ENCODE assay signal across 29 cellular contexts in the genomic region with DNA sequence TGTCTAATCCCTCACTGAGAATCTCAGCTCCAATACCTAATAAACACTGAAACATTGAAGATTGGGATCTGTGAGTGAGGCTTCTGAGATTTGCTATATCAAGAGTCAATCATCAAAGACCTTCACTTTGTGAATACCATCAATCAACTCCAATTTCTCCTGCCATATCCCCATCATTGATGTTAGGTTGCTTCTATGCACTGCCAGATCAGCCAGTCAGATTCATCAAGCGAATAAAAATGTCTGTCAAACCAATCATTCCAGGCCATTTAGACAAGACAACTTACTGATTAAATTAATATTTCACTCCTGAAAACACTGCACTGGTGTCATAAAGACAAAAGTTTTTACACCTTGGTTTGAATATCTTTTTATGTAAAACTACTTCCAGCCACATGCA.
A peak's percentile ranks its signal among the peaks of the same experiment; 100 is the strongest.
DNase-seq lines count a peak whose midpoint lies in the region; ATAC-seq and TF ChIP-seq lines count a peak whose summit lies in the region.
"Had no signal": no experiment of that assay in that cellular context is flagged by ENCODE, and none has a peak within 500 bp of the region (broad histone marks: within the 10 kb centered on the region; RNA-seq: fewer than 3 reads in every experiment).

No MANE protein-coding gene starts in this region.

- no peaks in the 10 kb centered on the region for H4K20me1 ChIP-seq in neural cell (ENCODE audit: insufficient read depth)
- no peaks in the 10 kb centered on the region for H4K20me1 ChIP-seq in osteoblast (ENCODE audit: insufficient read depth, low read length)
- H4K20me1 ChIP-seq in PC-3 (ENCODE audit: low read length): no peaks in the 10 kb centered on the region
- H4K20me1 ChIP-seq: BLaER1; BLaER1 treated with 17β-estradiol and CSF1 and Interleukin-3, amounts not matched to agents 10 nM and 100 nM had no signal

- no peak for TF ChIP-seq RAD21 in neural cell (conservative IDR thresholded peaks at IDR 0.05)

- no peaks in the 10 kb centered on the region for H3K79me2 ChIP-seq in neural cell (replicated peaks; ENCODE audit: insufficient read depth, low read length)
- no peaks in the 10 kb centered on the region for H3K79me2 ChIP-seq in osteoblast (ENCODE audit: insufficient read depth, low read length)
- H3K79me2 ChIP-seq in PC-3 (ENCODE audit: low read length): no peaks in the 10 kb centered on the region

- POLR2A ChIA-PET in PC-3 (lab: Charles Lee; ENCODE audit: unreplicated experiment): no interaction called here

- ATAC-seq in PC-3: no peak
- ATAC-seq: A549; CD8-positive, alpha-beta T cell had no signal

- H3K27ac ChIP-seq in neural cell (ENCODE audit: low read length): no peak overlapping the region
- H3K27ac ChIP-seq in osteoblast (ENCODE audit: low read depth, low read length): no peak overlapping the region
- H3K27ac ChIP-seq in PC-3 (ENCODE audit: low read length): no peak overlapping the region
- H3K27ac ChIP-seq: 22Rv1; A549; BLaER1; BLaER1 treated with 17β-estradiol and CSF1 and Interleukin-3, amounts not matched to agents 10 nM and 100 nM; C4-2B had no signal

- H3K9me2 ChIP-seq in neural cell (ENCODE audit: insufficient read depth, low read length) (no peaks in the 10 kb centered on the region), PC-3 (replicated peaks; ENCODE audit: low read length) (no peaks in the 10 kb centered on the region)

- H3K9me3 ChIP-seq in neural cell (ENCODE audit: low read length) (no peaks in the 10 kb centered on the region), osteoblast (ENCODE audit: low read depth, low read length) (no peaks in the 10 kb centered on the region), PC-3 (ENCODE audit: low read length) (no peaks in the 10 kb centered on the region)
- H3K9me3 ChIP-seq: BE2C; BLaER1; BLaER1 treated with 17β-estradiol and CSF1 and Interleukin-3, amounts not matched to agents 10 nM and 100 nM; Caco-2 had no signal

- no peaks in the 10 kb centered on the region for H3F3A ChIP-seq in neural cell (ENCODE audit: insufficient read depth, low read length, poor library complexity, severe bottlenecking)
- H3F3A ChIP-seq in PC-3 (ENCODE audit: low read length, unreplicated experiment): no peaks in the 10 kb centered on the region

- H3K4me3 ChIP-seq in neural cell (ENCODE audit: low read length) (no peak overlapping the region), osteoblast (ENCODE audit: insufficient read depth, low read length) (no peak overlapping the region), PC-3 (ENCODE audit: low read length) (no peak overlapping the region)
- H3K4me3 ChIP-seq: A549; BLaER1; BLaER1 treated with 17β-estradiol and CSF1 and Interleukin-3, amounts not matched to agents 10 nM and 100 nM had no signal

- H3K27me3 ChIP-seq in neural cell (ENCODE audit: insufficient read depth, low read depth, low read length): no peaks in the 10 kb centered on the region
- no peaks in the 10 kb centered on the region for H3K27me3 ChIP-seq in osteoblast (ENCODE audit: insufficient read depth, low read length)
- no peaks in the 10 kb centered on the region for H3K27me3 ChIP-seq in PC-3 (ENCODE audit: low read length)
- H3K27me3 ChIP-seq: BE2C; BLaER1; BLaER1 treated with 17β-estradiol and CSF1 and Interleukin-3, amounts not matched to agents 10 nM and 100 nM had no signal

- TF ChIP-seq CTCF in neural cell (IDR thresholded peaks at IDR 0.05; ENCODE audit: poor library complexity, severe bottlenecking): no peak
- no peak for TF ChIP-seq CTCF in osteoblast (IDR thresholded peaks at IDR 0.05; ENCODE audit: extremely low read depth, low read depth, low read length)
- no peak for TF ChIP-seq CTCF in PC-3 (conservative IDR thresholded peaks at IDR 0.05; ENCODE audit: low read depth, low read length)

- CTCF ChIA-PET in PC-3 (lab: Charles Lee): no interaction called here

- DNase-seq in osteoblast (ENCODE audit: insufficient read length, low spot score, missing footprints): peak; percentile 10
- no peak for DNase-seq in PC-3
- DNase-seq in GOT3 (lab: John Stamatoyannopoulos, UW): no peak
- DNase-seq: 8988T; ACHN; AML-193; BE2C; C1 segment of cervical spinal cord; Caco-2; Calu3; CD4-positive, alpha-beta memory T cell; CD4-positive, alpha-beta T cell; CD4-positive, CD25-positive, alpha-beta regulatory T cell; CD8-positive, alpha-beta memory T cell; CD8-positive, alpha-beta T cell; COR-L47; DMS 273 treated with DMSO at 0.1 percent for 48 hours; DMS153; DMS53; DMS79; DMS79 treated with DMSO at 0.1 percent for 48 hours; DND-41; EL had no signal

- no peak overlapping the region for H3K4me2 ChIP-seq in neural cell (ENCODE audit: low read length)
- H3K4me2 ChIP-seq in osteoblast (ENCODE audit: insufficient read depth, low read length): no peak overlapping the region
- no peak overlapping the region for H3K4me2 ChIP-seq in PC-3 (ENCODE audit: low read length)
- H3K4me2 ChIP-seq: A549; BLaER1; BLaER1 treated with 17β-estradiol and CSF1 and Interleukin-3, amounts not matched to agents 10 nM and 100 nM had no signal

- peak; percentile 90 for TF ChIP-seq EP300 in neural cell (conservative IDR thresholded peaks at IDR 0.05; ENCODE audit: poor library complexity, severe bottlenecking)

- no peaks in the 10 kb centered on the region for H3K4me1 ChIP-seq in osteoblast (ENCODE audit: insufficient read depth, low read length)
- H3K4me1 ChIP-seq in PC-3 (ENCODE audit: insufficient read depth, low read length): peaks cover 10% of the 10 kb centered on the region; the same call in 1 of the 2 replicates
- H3K4me1 ChIP-seq: A549, BE2C, BLaER1, Caco-2 had no signal

- H3K9ac ChIP-seq in neural cell (ENCODE audit: low read length) (no peak overlapping the region), PC-3 (ENCODE audit: low read length) (no peak overlapping the region)
- H3K9ac ChIP-seq: BLaER1; BLaER1 treated with 17β-estradiol and CSF1 and Interleukin-3, amounts not matched to agents 10 nM and 100 nM had no signal

- H3K36me3 ChIP-seq in neural cell (ENCODE audit: insufficient read depth, low read length) (no peaks in the 10 kb centered on the region), osteoblast (ENCODE audit: insufficient read depth, low read length) (no peaks in the 10 kb centered on the region), PC-3 (ENCODE audit: low read depth, low read length) (no peaks in the 10 kb centered on the region)
- H3K36me3 ChIP-seq: BE2C; BLaER1; BLaER1 treated with 17β-estradiol and CSF1 and Interleukin-3, amounts not matched to agents 10 nM and 100 nM had no signal

- no TSS peak for BruUV-seq in PC-3 (replicated peaks; lab: Mats Ljungman, UMichigan)

- intact Hi-C loops in PC-3 (cut with micrococcal nuclease): no loop called here

- no peak overlapping the region for H2AFZ ChIP-seq in neural cell (ENCODE audit: low read depth, low read length)
- H2AFZ ChIP-seq in osteoblast (ENCODE audit: low read length): no peak overlapping the region
- no peak overlapping the region for H2AFZ ChIP-seq in PC-3 (ENCODE audit: low read length)

TF ChIP-seq in neural cell, 6 proteins besides CTCF, POLR2A, EP300 and RAD21:
- peak; percentile 73 for TF ChIP-seq POLR2AphosphoS5 (IDR thresholded peaks at IDR 0.05)
- TF ChIP-seq, protein P1, sequence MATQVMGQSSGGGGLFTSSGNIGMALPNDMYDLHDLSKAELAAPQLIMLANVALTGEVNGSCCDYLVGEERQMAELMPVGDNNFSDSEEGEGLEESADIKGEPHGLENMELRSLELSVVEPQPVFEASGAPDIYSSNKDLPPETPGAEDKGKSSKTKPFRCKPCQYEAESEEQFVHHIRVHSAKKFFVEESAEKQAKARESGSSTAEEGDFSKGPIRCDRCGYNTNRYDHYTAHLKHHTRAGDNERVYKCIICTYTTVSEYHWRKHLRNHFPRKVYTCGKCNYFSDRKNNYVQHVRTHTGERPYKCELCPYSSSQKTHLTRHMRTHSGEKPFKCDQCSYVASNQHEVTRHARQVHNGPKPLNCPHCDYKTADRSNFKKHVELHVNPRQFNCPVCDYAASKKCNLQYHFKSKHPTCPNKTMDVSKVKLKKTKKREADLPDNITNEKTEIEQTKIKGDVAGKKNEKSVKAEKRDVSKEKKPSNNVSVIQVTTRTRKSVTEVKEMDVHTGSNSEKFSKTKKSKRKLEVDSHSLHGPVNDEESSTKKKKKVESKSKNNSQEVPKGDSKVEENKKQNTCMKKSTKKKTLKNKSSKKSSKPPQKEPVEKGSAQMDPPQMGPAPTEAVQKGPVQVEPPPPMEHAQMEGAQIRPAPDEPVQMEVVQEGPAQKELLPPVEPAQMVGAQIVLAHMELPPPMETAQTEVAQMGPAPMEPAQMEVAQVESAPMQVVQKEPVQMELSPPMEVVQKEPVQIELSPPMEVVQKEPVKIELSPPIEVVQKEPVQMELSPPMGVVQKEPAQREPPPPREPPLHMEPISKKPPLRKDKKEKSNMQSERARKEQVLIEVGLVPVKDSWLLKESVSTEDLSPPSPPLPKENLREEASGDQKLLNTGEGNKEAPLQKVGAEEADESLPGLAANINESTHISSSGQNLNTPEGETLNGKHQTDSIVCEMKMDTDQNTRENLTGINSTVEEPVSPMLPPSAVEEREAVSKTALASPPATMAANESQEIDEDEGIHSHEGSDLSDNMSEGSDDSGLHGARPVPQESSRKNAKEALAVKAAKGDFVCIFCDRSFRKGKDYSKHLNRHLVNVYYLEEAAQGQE (IDR thresholded peaks at IDR 0.05; ENCODE audit: borderline replicate concordance): no peak
